ENCODE assay signal across 23 cellular contexts in the genomic region with DNA sequence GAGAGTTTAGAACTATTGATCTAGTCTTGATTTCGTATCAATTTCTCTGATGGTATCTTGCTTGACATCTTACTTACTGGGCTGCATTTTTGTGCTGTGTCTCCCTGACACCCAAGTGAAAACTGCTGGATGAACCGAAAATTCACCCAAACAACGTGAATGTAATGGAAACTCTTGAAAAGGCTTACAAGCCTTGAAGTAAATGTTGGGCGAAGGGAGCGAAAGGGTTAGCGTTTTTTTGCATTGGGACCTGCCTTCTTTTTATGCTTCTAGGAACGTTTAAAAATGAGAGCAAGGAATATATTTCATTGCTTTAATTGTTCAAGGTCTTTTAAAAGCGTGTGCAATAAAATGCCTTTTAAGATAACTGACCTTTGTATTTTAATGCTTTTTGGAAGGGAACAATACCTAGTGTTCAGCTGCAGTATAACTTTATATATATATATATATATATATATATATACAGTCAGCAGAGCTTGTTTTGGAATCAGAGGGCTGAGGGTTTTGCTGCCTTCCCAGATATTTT.
"Had no signal": no experiment of that assay in that cellular context is flagged by ENCODE, and none has a peak within 500 bp of the region (broad histone marks: within the 10 kb centered on the region; RNA-seq: fewer than 3 reads in every experiment).

No MANE protein-coding gene starts in this region.

- H3K36me3 ChIP-seq: breast epithelium, left ventricle myocardium inferior, neutrophil, right lobe of liver, thyroid gland had no signal

- DNase-seq: activated CD4-positive, alpha-beta T cell treated with anti-CD3 and anti-CD28 coated beads for 36 hours; activated CD4-positive, CD25-positive, alpha-beta regulatory T cell; activated naive CD4-positive, alpha-beta T cell; activated T-cell treated with anti-CD3 and anti-CD28 coated beads for 4 hours; activated T-cell treated with anti-CD3 and anti-CD28 coated beads, Interleukin-2, amount 50 U/mL, for 72 hours; dermis blood vessel endothelial cell; effector CD4-positive, alpha-beta T cell; glutamatergic neuron; left ventricle myocardium inferior; naive B cell; nephron progenitor cell; right lobe of liver; stimulated activated CD4-positive, alpha-beta T cell treated with anti-CD3 and anti-CD28 coated beads, Interleukin-4, amount 100 ng/mL, for 24 hours; stimulated activated naive CD8-positive, alpha-beta T cell treated with anti-CD3 and anti-CD28 coated beads, Interleukin-15, amount 100 ng/mL, for 72 hours; thyroid gland had no signal

- H3K9me3 ChIP-seq: breast epithelium, left ventricle myocardium inferior, neutrophil, right lobe of liver, thyroid gland had no signal

- H3K4me1 ChIP-seq: breast epithelium, right lobe of liver, thyroid gland had no signal

- H3K27me3 ChIP-seq: breast epithelium, neutrophil, right lobe of liver, thyroid gland had no signal

- H3K4me3 ChIP-seq: breast epithelium, left ventricle myocardium inferior, lung, right lobe of liver, skin epidermis, thyroid gland had no signal

- H3K27ac ChIP-seq: breast epithelium, epithelial cell of prostate, neutrophil, right lobe of liver, skin epidermis, thyroid gland had no signal

- FAIRE-seq: endometrium, frontal cortex, islet of Langerhans had no signal
